Comparison of ENCODE assay signal across 9 cellular contexts in the genomic region with DNA sequence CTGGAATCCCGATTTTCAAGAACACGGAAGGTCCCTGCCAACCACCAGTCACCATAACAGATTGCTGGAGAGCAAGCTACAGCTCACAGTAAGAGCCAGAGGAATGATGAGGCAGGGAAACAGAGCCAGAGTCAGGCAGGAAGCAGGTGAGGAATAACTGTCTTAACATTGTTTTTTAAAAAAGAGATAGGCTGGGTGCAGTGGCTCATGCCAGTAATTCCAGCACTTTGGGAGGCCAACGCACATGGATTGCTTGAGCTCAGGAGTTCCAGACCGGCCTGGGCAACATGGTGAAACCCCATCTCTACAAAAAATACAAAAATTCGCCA. TPM values are rescaled to one million over a fixed set of nuclear protein-coding genes. Genes with fewer than 3 reads are reported as not detected.
DNase-seq lines count a peak whose midpoint lies in the region; ATAC-seq and FAIRE-seq lines count a peak whose summit lies in the region.
"Had no signal": no experiment of that assay in that cellular context is flagged by ENCODE, and none has a peak within 500 bp of the region (broad histone marks: within the 10 kb centered on the region; RNA-seq: fewer than 3 reads in every experiment).

No MANE protein-coding gene starts in this region.

- H3K27ac ChIP-seq in right cardiac atrium (ENCODE audit: low read length) = peak overlapping the region; percentile 92

- peaks cover 70 to 72% of the 10 kb centered on the region in 2 donors for H3K4me1 Mint-ChIP-seq in immature natural killer cell

- H3K36me3 Mint-ChIP-seq in immature natural killer cell = peaks cover 0 to 12% (median 8%) of the 10 kb centered on the region in 3 donors

- no peak overlapping the region for H3K4me3 ChIP-seq in right cardiac atrium (ENCODE audit: low read length)

- WGBS in right cardiac atrium = 73% methylated on average over 5 of the region's 5 CpGs

- peaks cover 0 to 3% (median 0%) of the 10 kb centered on the region in 3 donors for H3K27me3 Mint-ChIP-seq in immature natural killer cell (ENCODE audit: low read depth in 3 of 3)

- intact Hi-C loops in right cardiac atrium (cut with DNase I) = no loop called here
- intact Hi-C loops in cardiac septum (cut with DNase I) = no loop called here

- no peaks in the 10 kb centered on the region for H3K9me3 ChIP-seq in right cardiac atrium (ENCODE audit: control insufficient read depth, low read length)

- FAIRE-seq in urothelium cell line (lab: Jason Lieb, UNC) (peak; percentile 71), HTR-8/SVneo (lab: Jason Lieb, UNC) (no peak)
- FAIRE-seq: islet of Langerhans had no signal

- H3K4me3 Mint-ChIP-seq in immature natural killer cell = peak overlapping the region; percentile 45 to 57 (median 55)

- no peaks in the 10 kb centered on the region for H3K27me3 ChIP-seq in right cardiac atrium (ENCODE audit: control insufficient read depth, insufficient read depth)

- H3K27ac Mint-ChIP-seq in immature natural killer cell = peak overlapping the region; percentile 78 to 97 (median 88)

- peaks cover 40% of the 10 kb centered on the region for H3K4me1 ChIP-seq in right cardiac atrium (ENCODE audit: control insufficient read depth, insufficient read depth, low read length)

- ATAC-seq in right cardiac atrium = no peak
- ATAC-seq in HG02884 (IDR thresholded peaks at IDR 0.05; ENCODE audit: unreplicated experiment) = no peak

- peak in 1 of 3 donors; percentile 19 for DNase-seq in right cardiac atrium
- no peak for DNase-seq in cardiac septum (ENCODE audit: low spot score)
- no peak for DNase-seq in immature natural killer cell
- no peak for DNase-seq in urothelium cell line (ENCODE audit: low spot score)
- no peak for DNase-seq in HTR-8/SVneo (ENCODE audit: insufficient read length, low spot score)
- DNase-seq: COR-L47 had no signal

- no peaks in the 10 kb centered on the region for H3K9me3 Mint-ChIP-seq in immature natural killer cell

RNA-seq across cellular contexts. Expression of gene CASTOR1, which starts 13.5 kb away (rescaled TPM):
- 1 to 10 TPM; 7.0 to 9.0 (median 7.4) TPM for total RNA-seq in right cardiac atrium
- 6.4 TPM for polyA plus RNA-seq in right cardiac atrium
- total RNA-seq in cardiac septum = 5.0 TPM
- 10 to 100 TPM in 2 of 3 donors, 1 to 10 TPM in 1; 9.3 to 16.9 (median 11.8) TPM for polyA plus RNA-seq in immature natural killer cell

RNA-seq across cellular contexts. Expression of gene TBC1D10A, which starts 24.0 kb away (rescaled TPM):
- 1 to 10 TPM; 5.6 to 9.1 (median 8.5) TPM for total RNA-seq in right cardiac atrium
- polyA plus RNA-seq in right cardiac atrium = 5.4 TPM
- 5.7 TPM for total RNA-seq in cardiac septum
- polyA plus RNA-seq in immature natural killer cell = 10 to 100 TPM; 46.2 to 59.9 (median 49.2) TPM

RNA-seq across cellular contexts. Expression of gene OSM, which starts 36.1 kb away (rescaled TPM):
- total RNA-seq in right cardiac atrium = 1 to 10 TPM in 1 of 4 donors, under 1 TPM in 3; 0.17 to 1.5 (median 0.26) TPM
- polyA plus RNA-seq in right cardiac atrium = 0.81 TPM
- total RNA-seq in cardiac septum = 0.32 TPM
- 10 to 100 TPM in 2 of 3 donors, 1 to 10 TPM in 1; 7.5 to 22.3 (median 16.6) TPM for polyA plus RNA-seq in immature natural killer cell
- total RNA-seq: HT-29 had no signal

RNA-seq across cellular contexts. Expression of gene SF3A1, which starts 53.9 kb away (rescaled TPM):
- 100 to 1,000 TPM; 105 to 110 (median 108) TPM for total RNA-seq in right cardiac atrium
- 16.2 TPM for polyA plus RNA-seq in right cardiac atrium
- 106 TPM for total RNA-seq in cardiac septum
- polyA plus RNA-seq in immature natural killer cell = 100 to 1,000 TPM in 1 of 3 donors, 10 to 100 TPM in 2; 35.5 to 133 (median 69.6) TPM

RNA-seq across cellular contexts. Expression of gene CCDC157, which starts 54.0 kb away (rescaled TPM):
- total RNA-seq in right cardiac atrium (1 to 10 TPM in 3 of 4 donors, under 1 TPM in 1; 0.47 to 2.1 (median 1.4) TPM), cardiac septum (0.78 TPM)
- polyA plus RNA-seq in right cardiac atrium (0.66 TPM), immature natural killer cell (1 to 10 TPM; 1.4 to 3.5 (median 1.9) TPM)
